ENCODE assay signal across 21 cellular contexts in genomic region chr6:112130878-112131277, GRCh38. TPM values are rescaled to one million over a fixed set of nuclear protein-coding genes. Genes with fewer than 3 reads are reported as not detected.
DNase-seq lines count a peak whose midpoint lies in the region; ATAC-seq, FAIRE-seq and TF ChIP-seq lines count a peak whose summit lies in the region.
"Had no signal": no experiment of that assay in that cellular context is flagged by ENCODE, and none has a peak within 500 bp of the region (broad histone marks: within the 10 kb centered on the region; RNA-seq: fewer than 3 reads in every experiment).

No MANE protein-coding gene starts in this region.

- peak; percentile 20 for FAIRE-seq in HTR-8/SVneo (lab: Jason Lieb, UNC)
- no peak for FAIRE-seq in bronchial epithelial cell (lab: Jason Lieb, UNC)
- FAIRE-seq: A204.1, D721Med, G401.6, GM12891, GM19239, HepG2 had no signal

- DNase-seq in HTR-8/SVneo (ENCODE audit: insufficient read length, low spot score) (no peak), bronchial epithelial cell (ENCODE audit: low read depth) (peak; percentile 67), foreskin keratinocyte (peak; percentile 53 to 75), uterus (no peak), COLO668 (lab: John Stamatoyannopoulos, UW; ENCODE audit: unreplicated experiment) (no peak), NCI-H1694 (lab: John Stamatoyannopoulos, UW) (no peak), GM23248 (no peak)
- DNase-seq: ACHN; BE2C; C1 segment of cervical spinal cord; Caco-2; CD4-positive, CD25-positive, alpha-beta regulatory T cell; CD8-positive, alpha-beta memory T cell; HCEC 1CT had no signal

- peak; percentile 77 for ATAC-seq in foreskin keratinocyte
- ATAC-seq: HepG2 had no signal

- no peaks in the 10 kb centered on the region for H3K27me3 ChIP-seq in bronchial epithelial cell (ENCODE audit: control insufficient read depth, insufficient read depth, low read length)
- H3K27me3 ChIP-seq in foreskin keratinocyte, result no peaks in the 10 kb centered on the region
- H3K27me3 ChIP-seq in uterus, result no peaks in the 10 kb centered on the region
- H3K27me3 ChIP-seq in GM23248 (replicated peaks; ENCODE audit: insufficient read depth), result no peaks in the 10 kb centered on the region
- H3K27me3 ChIP-seq: BE2C had no signal

- in situ Hi-C loops in GM23248 (cut with MboI), result no loop called here

- intact Hi-C loops in uterus (cut with DNase I; ENCODE audit: low total_unique reads), result no loop called here

- TF ChIP-seq POLR2A in uterus (IDR thresholded peaks at IDR 0.05), result no peak

- H3F3A ChIP-seq in GM23248 (ENCODE audit: insufficient read depth), result peaks cover 89% of the 10 kb centered on the region

- no peak overlapping the region for H3K27ac ChIP-seq in foreskin keratinocyte
- H3K27ac ChIP-seq in uterus, result peak overlapping the region; percentile 42 to 69
- H3K27ac ChIP-seq in GM23248, result no peak overlapping the region
- H3K27ac ChIP-seq: HL-60 had no signal

- H3K4me2 ChIP-seq in GM23248 (ENCODE audit: unreplicated experiment), result no peak overlapping the region

- no peaks in the 10 kb centered on the region for H3K79me2 ChIP-seq in GM23248 (ENCODE audit: insufficient read depth)

- H3K9me3 ChIP-seq in uterus (no peaks in the 10 kb centered on the region), GM23248 (ENCODE audit: low read depth) (no peaks in the 10 kb centered on the region)
- H3K9me3 ChIP-seq: BE2C, Caco-2 had no signal

- H3K36me3 ChIP-seq in bronchial epithelial cell (ENCODE audit: control insufficient read depth, insufficient read depth, low read length) (no peaks in the 10 kb centered on the region), uterus (no peaks in the 10 kb centered on the region), GM23248 (ENCODE audit: low read depth) (peaks cover 98% of the 10 kb centered on the region)
- H3K36me3 ChIP-seq: BE2C had no signal

- WGBS in GM23248 (ENCODE audit: low coverage in 1 of 2, low lambda C conversion rate in 2 of 2, missing lambda C conversion rate in 2 of 2), 2 experiments, result 79 to 81% methylated on average over 3 of the region's 3 CpGs

- no peak for TF ChIP-seq CTCF in bronchial epithelial cell (IDR thresholded peaks at IDR 0.05; ENCODE audit: insufficient read depth, low read length, severe bottlenecking)
- TF ChIP-seq CTCF in foreskin keratinocyte (conservative IDR thresholded peaks at IDR 0.05), result no peak
- no peak for TF ChIP-seq CTCF in uterus (IDR thresholded peaks at IDR 0.05)

- H4K20me1 ChIP-seq in GM23248 (ENCODE audit: insufficient read depth), result no peaks in the 10 kb centered on the region

- no peaks in the 10 kb centered on the region for H3K9me2 ChIP-seq in GM23248 (ENCODE audit: insufficient read depth)

- H3K4me3 ChIP-seq in bronchial epithelial cell (ENCODE audit: low read depth, low read length) (no peak overlapping the region), uterus (no peak overlapping the region), GM23248 (no peak overlapping the region)

- peaks cover 11% of the 10 kb centered on the region for H3K4me1 ChIP-seq in foreskin keratinocyte
- peaks cover 0 to 5% of the 10 kb centered on the region in 2 donors for H3K4me1 ChIP-seq in uterus
- H3K4me1 ChIP-seq in GM23248 (ENCODE audit: insufficient read depth), result no peaks in the 10 kb centered on the region
- H3K4me1 ChIP-seq: BE2C, Caco-2 had no signal

- H2AFZ ChIP-seq in GM23248, result no peak overlapping the region

- no peak overlapping the region for H3K9ac ChIP-seq in GM23248

RNA-seq across cellular contexts. Expression of gene FAM229B, which starts 43.5 kb away (rescaled TPM):
- total RNA-seq in bronchial epithelial cell, result 1.6 and 4.0 TPM in 2 replicates
- total RNA-seq in foreskin keratinocyte, result 12.9 and 17.7 TPM in 2 replicates
- 18.7 and 23.6 TPM in 2 replicates for polyA plus RNA-seq in foreskin keratinocyte
- total RNA-seq in uterus, result 10 to 100 TPM in 3 of 4 donors, 1 to 10 TPM in 1; 7.2 to 47.6 (median 34.4) TPM
- total RNA-seq in GM23248 (2014; rRNA removed; shearing (Covaris generic)), result 11.9 and 12.0 TPM in 2 replicates
- 53.9 and 57.3 TPM in 2 replicates for polyA plus RNA-seq in GM23248 (2016; fragmentation: Nextera tagmentation; extraction: Ambion mirVana)

RNA-seq across cellular contexts. Expression of gene TUBE1, which starts 43.6 kb away (rescaled TPM):
- 33.4 and 41.1 TPM in 2 replicates for total RNA-seq in bronchial epithelial cell
- 11.8 and 14.2 TPM in 2 replicates for total RNA-seq in foreskin keratinocyte
- 7.2 and 8.0 TPM in 2 replicates for polyA plus RNA-seq in foreskin keratinocyte
- 10 to 100 TPM; 33.6 to 75.1 (median 54.0) TPM for total RNA-seq in uterus
- 42.7 and 54.9 TPM in 2 replicates for total RNA-seq in GM23248 (2014; rRNA removed; shearing (Covaris generic))
- 39.0 and 41.5 TPM in 2 replicates for polyA plus RNA-seq in GM23248 (2016; fragmentation: Nextera tagmentation; extraction: Ambion mirVana)

Comparison
In these comparisons a context has a peak if more than half of its experiments do, and no peak if none do; other contexts are left out.
1. DNase-seq: peak in bronchial epithelial cell (single experiment) and foreskin keratinocyte (2 of 2); none in HTR-8/SVneo (single experiment), uterus (0 of 2), COLO668 (single experiment), NCI-H1694 (single experiment) and GM23248 (single experiment).
2. H3K27ac ChIP-seq: peak in uterus (2 of 2); none in foreskin keratinocyte (single experiment) and GM23248 (single experiment).